Comparison of ENCODE assay signal across 8 cellular contexts in the genomic region with DNA sequence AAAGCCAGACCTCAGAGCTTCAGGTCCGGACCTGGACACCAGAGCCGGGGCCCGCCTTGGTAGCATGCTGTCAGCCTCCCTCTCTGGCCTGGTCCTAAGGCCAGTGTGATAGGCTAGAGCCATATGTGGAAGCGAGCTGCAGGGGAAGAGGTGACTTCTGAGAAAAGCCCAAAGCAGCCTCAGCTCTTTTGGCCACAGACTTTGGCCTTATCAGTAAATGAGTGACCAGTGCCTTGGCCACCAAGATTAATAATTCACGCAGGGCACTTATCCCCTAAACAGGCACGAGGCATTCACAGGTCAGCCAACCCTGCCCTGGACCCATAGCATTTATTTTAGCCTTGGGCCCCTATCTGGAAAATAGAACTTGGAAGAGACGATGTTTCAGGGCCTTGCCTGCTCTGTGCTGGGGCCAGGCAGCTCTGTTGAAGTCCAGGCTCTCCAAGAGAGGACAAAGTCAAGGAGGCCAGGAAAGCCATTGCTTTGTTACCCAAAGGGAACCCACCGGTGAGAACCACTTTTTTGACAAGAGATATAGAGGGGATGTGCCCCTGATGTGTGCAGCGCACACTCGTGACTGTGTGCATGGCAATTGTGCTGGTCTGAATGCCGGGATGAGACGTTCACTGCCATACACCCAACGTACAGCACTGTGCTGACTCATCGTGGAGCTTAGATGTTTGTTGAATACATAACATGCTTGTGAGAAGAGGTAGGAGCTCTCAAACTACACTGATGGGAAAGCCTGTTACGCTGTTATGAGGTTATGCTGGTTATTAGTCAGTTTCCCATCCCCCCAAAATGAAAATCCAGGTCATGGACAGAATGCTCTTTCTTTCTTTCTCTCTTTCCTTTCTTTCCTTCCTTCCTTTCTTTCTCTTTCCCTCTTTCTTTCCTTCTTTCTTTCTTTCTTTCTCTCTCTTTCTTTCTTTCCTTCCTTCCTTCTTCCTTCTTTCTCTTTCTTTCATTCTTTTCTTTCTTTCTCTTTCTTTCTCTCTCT. TPM values are rescaled to one million over a fixed set of nuclear protein-coding genes. Genes with fewer than 3 reads are reported as not detected.
DNase-seq lines count a peak whose midpoint lies in the region; ATAC-seq lines count a peak whose summit lies in the region.

No MANE protein-coding gene starts in this region.

- no peak for ATAC-seq in HG03439 (IDR thresholded peaks at IDR 0.05; ENCODE audit: unreplicated experiment)

- no peak overlapping the region for H3K4me3 Mint-ChIP-seq in activated T-cell treated with anti-CD3 and anti-CD28 coated beads, Interleukin-2, amount 50 U/mL, for 24 hours

- H3K36me3 Mint-ChIP-seq in activated T-cell treated with anti-CD3 and anti-CD28 coated beads, Interleukin-2, amount 50 U/mL, for 24 hours (ENCODE audit: low read depth) = peaks cover 5% of the 10 kb centered on the region

- peaks cover 46% of the 10 kb centered on the region for H3K4me1 Mint-ChIP-seq in activated T-cell treated with anti-CD3 and anti-CD28 coated beads, Interleukin-2, amount 50 U/mL, for 24 hours (ENCODE audit: low read depth)

- no peaks in the 10 kb centered on the region for H3K27me3 Mint-ChIP-seq in activated T-cell treated with anti-CD3 and anti-CD28 coated beads, Interleukin-2, amount 50 U/mL, for 24 hours

- peak overlapping the region; percentile 54 for H3K27ac Mint-ChIP-seq in activated T-cell treated with anti-CD3 and anti-CD28 coated beads, Interleukin-2, amount 50 U/mL, for 24 hours

- DNase-seq in activated T-cell treated with anti-CD3 and anti-CD28 coated beads, Interleukin-2, amount 50 U/mL, for 24 hours = no peak
- DNase-seq in activated T-cell treated with anti-CD3 and anti-CD28 coated beads for 4 hours (no peak), HS-5 (ENCODE audit: low read depth) (peak; percentile 18), astrocyte of the hippocampus (ENCODE audit: low read depth, low spot score) (peak; percentile 78), renal cortical epithelial cell (ENCODE audit: low read depth) (peak; percentile 96), DMS 273 treated with DMSO at 0.1 percent for 48 hours (lab: John Stamatoyannopoulos, UW) (no peak), germinal center (ENCODE audit: low spot score) (no peak)

- no peaks in the 10 kb centered on the region for H3K9me3 Mint-ChIP-seq in activated T-cell treated with anti-CD3 and anti-CD28 coated beads, Interleukin-2, amount 50 U/mL, for 24 hours

RNA-seq across cellular contexts. Expression of gene SLC34A1, which starts 5.0 kb away (rescaled TPM):
- total RNA-seq in renal cortical epithelial cell = 0.05 TPM in 1 of 2 replicates, not detected in the other

RNA-seq across cellular contexts. Expression of gene PFN3, which starts 21.3 kb away (rescaled TPM):
- not detected in 2 replicates for total RNA-seq in renal cortical epithelial cell

RNA-seq across cellular contexts. Expression of gene RGS14, which starts 21.5 kb away (rescaled TPM):
- total RNA-seq in renal cortical epithelial cell = 11.1 and 30.2 TPM in 2 replicates

RNA-seq across cellular contexts. Expression of gene LMAN2, which starts 27.7 kb away (rescaled TPM):
- total RNA-seq in renal cortical epithelial cell = 242 and 337 TPM in 2 replicates

RNA-seq across cellular contexts. Expression of gene F12, which starts 30.2 kb away (rescaled TPM):
- 3.1 and 5.9 TPM in 2 replicates for total RNA-seq in renal cortical epithelial cell

Comparison
In these comparisons a context has a peak if more than half of its experiments do, and no peak if none do; other contexts are left out.
1. DNase-seq: peak in HS-5 (single experiment), astrocyte of the hippocampus (single experiment) and renal cortical epithelial cell (single experiment); none in activated T-cell treated with anti-CD3 and anti-CD28 coated beads, Interleukin-2, amount 50 U/mL, for 24 hours (single experiment), activated T-cell treated with anti-CD3 and anti-CD28 coated beads for 4 hours (single experiment), DMS 273 treated with DMSO at 0.1 percent for 48 hours (single experiment) and germinal center (single experiment).